Comparison of ENCODE assay signal across 36 cellular contexts in genomic region chr9:90933468-90933867, GRCh38.
"Had no signal": no experiment of that assay in that cellular context is flagged by ENCODE, and none has a peak within 500 bp of the region (broad histone marks: within the 10 kb centered on the region; RNA-seq: fewer than 3 reads in every experiment).

No MANE protein-coding gene starts in this region.

- H3K36me3 Mint-ChIP-seq: activated CD4-positive, alpha-beta memory T cell treated with anti-CD3 and anti-CD28 coated beads for 36 hours; activated naive CD4-positive, alpha-beta T cell treated with anti-CD3 and anti-CD28 coated beads, Interleukin-2, amount 50 U/mL, for 72 hours had no signal

- H3K27ac ChIP-seq: adrenal gland, brain microvascular endothelial cell, cardiac muscle cell, VCaP had no signal

- H3K4me3 Mint-ChIP-seq: activated B cell treated with CpG ODN at 0.5 μM for 24 hours; activated CD4-positive, alpha-beta memory T cell treated with anti-CD3 and anti-CD28 coated beads for 36 hours; activated naive CD4-positive, alpha-beta T cell treated with anti-CD3 and anti-CD28 coated beads for 36 hours; activated T-helper 17 cell treated with anti-CD3 and anti-CD28 coated beads, Interleukin-2, amount 50 U/mL, for 72 hours; central memory CD8-positive, alpha-beta T cell had no signal

- H3K27ac Mint-ChIP-seq: activated B cell treated with CpG ODN at 0.5 μM for 24 hours; activated CD4-positive, alpha-beta memory T cell treated with anti-CD3 and anti-CD28 coated beads for 36 hours; activated naive CD4-positive, alpha-beta T cell treated with anti-CD3 and anti-CD28 coated beads for 36 hours; activated naive CD4-positive, alpha-beta T cell treated with anti-CD3 and anti-CD28 coated beads, Interleukin-2, amount 50 U/mL, for 72 hours; activated T-helper 17 cell treated with anti-CD3 and anti-CD28 coated beads, Interleukin-2, amount 50 U/mL, for 72 hours had no signal

- H3K27me3 ChIP-seq: adrenal gland, brain microvascular endothelial cell, cardiac muscle cell, MG63 had no signal

- ATAC-seq: activated naive CD4-positive, alpha-beta T cell treated with anti-CD3 and anti-CD28 coated beads, Interleukin-2, amount 50 U/mL, for 72 hours; activated T-helper 17 cell treated with anti-CD3 and anti-CD28 coated beads, Interleukin-2, amount 50 U/mL, for 72 hours; K562 had no signal

- H3K4me1 ChIP-seq: adrenal gland had no signal

- DNase-seq: activated B cell treated with CpG ODN at 0.5 μM for 24 hours; activated CD4-positive, alpha-beta memory T cell treated with anti-CD3 and anti-CD28 coated beads for 36 hours; activated CD4-positive, alpha-beta T cell treated with anti-CD3 and anti-CD28 coated beads for 4 hours; activated CD4-positive, alpha-beta T cell treated with anti-CD3 and anti-CD28 coated beads, Interleukin-2, amount 50 U/mL, for 1 hour; activated CD4-positive, CD25-positive, alpha-beta regulatory T cell treated with anti-CD3 and anti-CD28 coated beads, Interleukin-2, amount 50 U/mL, for 72 hours; activated CD8-positive, alpha-beta memory T cell treated with anti-CD3 and anti-CD28 coated beads, Interleukin-2, amount 50 U/mL, for 4 hours; activated gamma-delta T cell treated with Interleukin-2 at 50 U/mL for 16 hours; activated naive CD4-positive, alpha-beta T cell treated with anti-CD3 and anti-CD28 coated beads for 36 hours; activated T-cell treated with anti-CD3 and anti-CD28 coated beads for 4 hours; activated T-cell treated with anti-CD3 and anti-CD28 coated beads, Interleukin-2, amount 50 U/mL, for 48 hours; adrenal gland; brain microvascular endothelial cell; Karpas-422; MG63; NCI-H1048; NCI-H1105 treated with DMSO at 0.1 percent for 48 hours; NCI-H1436; NCI-H1694 treated with DMSO at 0.1 percent for 48 hours; NCI-H2029 treated with DMSO at 0.1 percent for 48 hours; NCI-H2107; NCI-H2171; NCI-H510A; NCI-H526; NCI-H748 treated with DMSO at 0.1 percent for 48 hours; OCI-M1; Right ventricle myocardium superior; SW 1271; T-helper 1 cell; T-helper 2 cell; T-helper 9 cell had no signal

- H3K4me3 ChIP-seq: adrenal gland, cardiac muscle cell, K562, MG63 had no signal

- H3K9me3 Mint-ChIP-seq: activated B cell treated with CpG ODN at 0.5 μM for 24 hours; activated CD4-positive, alpha-beta memory T cell treated with anti-CD3 and anti-CD28 coated beads for 36 hours; activated naive CD4-positive, alpha-beta T cell treated with anti-CD3 and anti-CD28 coated beads for 36 hours; activated naive CD4-positive, alpha-beta T cell treated with anti-CD3 and anti-CD28 coated beads, Interleukin-2, amount 50 U/mL, for 72 hours; activated T-helper 17 cell treated with anti-CD3 and anti-CD28 coated beads, Interleukin-2, amount 50 U/mL, for 72 hours; central memory CD8-positive, alpha-beta T cell had no signal

- H3K9me3 ChIP-seq: adrenal gland, MG63 had no signal

- H3K36me3 ChIP-seq: adrenal gland, brain microvascular endothelial cell, cardiac muscle cell, MG63 had no signal

- H3K4me1 Mint-ChIP-seq: activated B cell treated with CpG ODN at 0.5 μM for 24 hours; activated T-helper 17 cell treated with anti-CD3 and anti-CD28 coated beads, Interleukin-2, amount 50 U/mL, for 72 hours; central memory CD8-positive, alpha-beta T cell had no signal
